Comparison of ENCODE assay signal across 18 cellular contexts in the genomic region with DNA sequence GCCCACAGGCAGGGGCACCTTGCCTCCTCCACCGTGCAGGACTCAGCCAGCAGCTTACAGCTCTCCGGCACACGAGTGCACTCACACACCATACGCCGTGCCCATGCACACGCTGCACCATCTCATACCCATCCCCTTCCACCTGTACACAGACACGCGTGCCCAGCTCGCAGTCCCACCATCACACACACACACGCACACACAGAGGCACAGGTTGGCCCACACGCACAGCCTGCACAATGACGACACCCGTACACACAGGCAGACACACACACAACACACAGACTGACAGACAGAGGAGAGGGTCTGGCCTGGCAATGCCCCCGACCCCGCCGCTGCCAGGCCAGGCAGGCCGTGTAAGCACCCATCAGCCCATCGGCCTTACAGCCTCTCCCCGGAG.
"Had no signal": no experiment of that assay in that cellular context is flagged by ENCODE, and none has a peak within 500 bp of the region (broad histone marks: within the 10 kb centered on the region; RNA-seq: fewer than 3 reads in every experiment).

No MANE protein-coding gene starts in this region.

- H3K9me3 ChIP-seq: esophagus muscularis mucosa, gastroesophageal sphincter, neutrophil, uterus had no signal

- H3K36me3 Mint-ChIP-seq: natural killer cell treated with Interleukin-12 subunit alpha and Interleukin-12 subunit beta and Interleukin-15 and Interleukin-18, amount 100 ng/mL, for 72 hours; type B pancreatic cell had no signal

- H3K4me3 ChIP-seq: esophagus muscularis mucosa, gastroesophageal sphincter, skin epidermis, uterus had no signal

- H3K9me3 Mint-ChIP-seq: dendritic cell treated with granulocyte-macrophage colony-stimulating factor and Interleukin-4, amounts not matched to agents 40 ng/mL and 50 ng/mL, for 4 days; effector memory CD8-positive, alpha-beta T cell; mesothelial cell of epicardium; natural killer cell treated with Interleukin-12 subunit alpha and Interleukin-12 subunit beta and Interleukin-15 and Interleukin-18, amount 100 ng/mL, for 72 hours; type B pancreatic cell had no signal

- H3K27me3 ChIP-seq: uterus had no signal

- H3K4me1 Mint-ChIP-seq: mesothelial cell of epicardium had no signal

- H3K4me3 Mint-ChIP-seq: dendritic cell treated with granulocyte-macrophage colony-stimulating factor and Interleukin-4, amounts not matched to agents 40 ng/mL and 50 ng/mL, for 4 days; effector memory CD8-positive, alpha-beta T cell; mesothelial cell of epicardium; natural killer cell treated with Interleukin-12 subunit alpha and Interleukin-12 subunit beta and Interleukin-15 and Interleukin-18, amount 100 ng/mL, for 72 hours; type B pancreatic cell had no signal

- ATAC-seq: effector memory CD8-positive, alpha-beta T cell; gastroesophageal sphincter; sciatic nerve had no signal

- H3K36me3 ChIP-seq: esophagus muscularis mucosa, gastroesophageal sphincter, neutrophil, uterus had no signal

- H3K27me3 Mint-ChIP-seq: effector memory CD8-positive, alpha-beta T cell; natural killer cell treated with Interleukin-12 subunit alpha and Interleukin-12 subunit beta and Interleukin-15 and Interleukin-18, amount 100 ng/mL, for 72 hours; type B pancreatic cell had no signal

- H3K27ac ChIP-seq: epithelial cell of prostate, esophagus muscularis mucosa, gastroesophageal sphincter, neutrophil, skin epidermis, uterus had no signal

- H3K4me1 ChIP-seq: esophagus muscularis mucosa, gastroesophageal sphincter, uterus had no signal

- H3K27ac Mint-ChIP-seq: dendritic cell treated with granulocyte-macrophage colony-stimulating factor and Interleukin-4, amounts not matched to agents 40 ng/mL and 50 ng/mL, for 4 days; effector memory CD8-positive, alpha-beta T cell; mesothelial cell of epicardium; natural killer cell treated with Interleukin-12 subunit alpha and Interleukin-12 subunit beta and Interleukin-15 and Interleukin-18, amount 100 ng/mL, for 72 hours; type B pancreatic cell had no signal

- DNase-seq: effector memory CD8-positive, alpha-beta T cell; glutamatergic neuron; islet precursor cell; mammary epithelial cell; posterior cingulate gyrus; stimulated activated CD4-positive, alpha-beta T cell treated with anti-CD3 and anti-CD28 coated beads, Interleukin-2, amount 100 ng/mL, for 24 hours; stimulated activated naive CD4-positive, alpha-beta T cell treated with Interleukin-2 at 50 U/mL for 16 hours; uterus had no signal
